9 cellular contexts compared by ENCODE assay signal in genomic region chr3:32686713-32687112, GRCh38. TPM values are rescaled to one million over a fixed set of nuclear protein-coding genes. Genes with fewer than 3 reads are reported as not detected.
DNase-seq lines count a peak whose midpoint lies in the region; ATAC-seq, FAIRE-seq and TF ChIP-seq lines count a peak whose summit lies in the region.
"Had no signal": no experiment of that assay in that cellular context is flagged by ENCODE, and none has a peak within 500 bp of the region (broad histone marks: within the 10 kb centered on the region; RNA-seq: fewer than 3 reads in every experiment).

No MANE protein-coding gene starts in this region.

- intact Hi-C loops in endothelial cell of umbilical vein (cut with micrococcal nuclease), result no loop called here

- H3K27me3 Mint-ChIP-seq in activated T-cell treated with anti-CD3 and anti-CD28 coated beads, Interleukin-2, amount 50 U/mL, for 4 hours (ENCODE audit: low read depth), result no peaks in the 10 kb centered on the region
- H3K27me3 Mint-ChIP-seq in progenitor cell of endocrine pancreas, result no peaks in the 10 kb centered on the region

- dilution Hi-C loops in endothelial cell of umbilical vein (cut with MboI; ENCODE audit: extremely low pct_ligation_motif_present, low sequenced_read_pairs), result no loop called here

- H3K4me1 ChIP-seq in OCI-LY1 (ENCODE audit: insufficient read depth, low read length, severe bottlenecking), result peaks cover 23% of the 10 kb centered on the region
- peaks cover 19% of the 10 kb centered on the region for H3K4me1 ChIP-seq in endothelial cell of umbilical vein (ENCODE audit: control insufficient read depth, extremely low read depth, insufficient read depth, low read length)

- peak overlapping the region; percentile 67 for H3K4me2 ChIP-seq in OCI-LY1 (ENCODE audit: low read length)
- peak overlapping the region; percentile 97 for H3K4me2 ChIP-seq in endothelial cell of umbilical vein (ENCODE audit: insufficient read depth, low read length)

- TF ChIP-seq CTCF in OCI-LY1 (IDR thresholded peaks at IDR 0.05; ENCODE audit: low read length) (no peak), endothelial cell of umbilical vein (IDR thresholded peaks at IDR 0.05; ENCODE audit: extremely low read depth in 1 of 2, insufficient read depth in 1 of 2, low read depth in 1 of 2, low read length in 2 of 2) (no peak), progenitor cell of endocrine pancreas (IDR thresholded peaks at IDR 0.05; ENCODE audit: unreplicated experiment) (no peak)

- POLR2A ChIA-PET in endothelial cell of umbilical vein (lab: Charles Lee), result no interaction called here

- no peaks in the 10 kb centered on the region for H3K9me2 ChIP-seq in OCI-LY1 (ENCODE audit: low read depth, low read length)

- peaks cover 32% of the 10 kb centered on the region for H3K4me1 Mint-ChIP-seq in activated T-cell treated with anti-CD3 and anti-CD28 coated beads, Interleukin-2, amount 50 U/mL, for 4 hours (ENCODE audit: low read depth)
- H3K4me1 Mint-ChIP-seq in progenitor cell of endocrine pancreas (ENCODE audit: low read depth), result peaks cover 16% of the 10 kb centered on the region

- no peak overlapping the region for H3K27ac Mint-ChIP-seq in progenitor cell of endocrine pancreas

- H2AFZ ChIP-seq in OCI-LY1 (ENCODE audit: low read length), result no peak overlapping the region
- H2AFZ ChIP-seq in endothelial cell of umbilical vein (ENCODE audit: low read depth, low read length), result no peak overlapping the region

- no peaks in the 10 kb centered on the region for H3K9me1 ChIP-seq in endothelial cell of umbilical vein (replicated peaks; ENCODE audit: control insufficient read depth, extremely low read depth, insufficient read depth, low read length)

- H4K20me1 ChIP-seq in OCI-LY1 (ENCODE audit: insufficient read depth, low read length) (no peaks in the 10 kb centered on the region), endothelial cell of umbilical vein (replicated peaks; ENCODE audit: control insufficient read depth, extremely low read depth, insufficient read depth, low read length) (peaks cover 3% of the 10 kb centered on the region)

- H3K36me3 Mint-ChIP-seq in activated T-cell treated with anti-CD3 and anti-CD28 coated beads, Interleukin-2, amount 50 U/mL, for 4 hours (ENCODE audit: insufficient read depth), result peaks cover 7% of the 10 kb centered on the region
- peaks cover 4% of the 10 kb centered on the region for H3K36me3 Mint-ChIP-seq in progenitor cell of endocrine pancreas (ENCODE audit: insufficient read depth)

- H3K9me3 Mint-ChIP-seq in activated T-cell treated with anti-CD3 and anti-CD28 coated beads, Interleukin-2, amount 50 U/mL, for 4 hours, result no peaks in the 10 kb centered on the region
- H3K9me3 Mint-ChIP-seq in progenitor cell of endocrine pancreas (ENCODE audit: low read depth), result no peaks in the 10 kb centered on the region

- no TSS peak for BruUV-seq in endothelial cell of umbilical vein (replicated peaks; lab: Mats Ljungman, UMichigan)

- DNase-seq in activated T-cell treated with anti-CD3 and anti-CD28 coated beads, Interleukin-2, amount 50 U/mL, for 4 hours, result no peak
- no peak for DNase-seq in activated T-cell treated with anti-CD3 and anti-CD28 coated beads, Interleukin-2, amount 50 U/mL, for 48 hours
- no peak for DNase-seq in endothelial cell of umbilical vein (ENCODE audit: low read depth, low spot score)
- no peak for DNase-seq in progenitor cell of endocrine pancreas (ENCODE audit: low spot score, unreplicated experiment)
- DNase-seq in midbrain (lab: John Stamatoyannopoulos, UW), result no peak
- no peak for DNase-seq in SW480 (ENCODE audit: low spot score)
- no peak for DNase-seq in NCI-H187 treated with DMSO at 0.1 percent for 48 hours (lab: John Stamatoyannopoulos, UW)
- DNase-seq: activated CD4-positive, alpha-beta T cell treated with anti-CD3 and anti-CD28 coated beads, Interleukin-2, amount 50 U/mL, for 48 hours had no signal

- CTCF ChIA-PET in endothelial cell of umbilical vein (lab: Charles Lee), result no interaction called here

- ATAC-seq in activated T-cell treated with anti-CD3 and anti-CD28 coated beads, Interleukin-2, amount 50 U/mL, for 4 hours, result no peak

- H3K4me3 ChIP-seq in OCI-LY1 (ENCODE audit: low read depth, low read length, poor library complexity, severe bottlenecking) (peak overlapping the region; percentile 84), endothelial cell of umbilical vein (replicated peaks in 1 of 3; ENCODE audit: insufficient read depth in 1 of 3, low read depth in 1 of 3, low read length in 3 of 3) (no peak overlapping the region)

- FAIRE-seq in endothelial cell of umbilical vein (lab: Jason Lieb, UNC), result no peak

- H3K36me3 ChIP-seq in OCI-LY1 (ENCODE audit: insufficient read depth, low read length) (peaks cover 16% of the 10 kb centered on the region; the same call in 1 of the 2 replicates), endothelial cell of umbilical vein (ENCODE audit: control insufficient read depth in 2 of 2, extremely low read depth in 1 of 2, insufficient read depth in 2 of 2, low read length in 2 of 2) (peaks cover 0 to 3% of the 10 kb centered on the region in 2 experiments)

- H3K27ac ChIP-seq in OCI-LY1 (ENCODE audit: low read depth, low read length, poor library complexity, severe bottlenecking) (peak overlapping the region; percentile 1), endothelial cell of umbilical vein (ENCODE audit: insufficient read depth, low read depth, low read length) (no peak overlapping the region)

- H3K9ac ChIP-seq in OCI-LY1 (ENCODE audit: low read length) (peak overlapping the region; percentile 84), endothelial cell of umbilical vein (replicated peaks; ENCODE audit: extremely low read depth, insufficient read depth, low read length) (no peak overlapping the region)

- H3K79me2 ChIP-seq in OCI-LY1 (ENCODE audit: insufficient read depth, low read length), result peaks cover 30% of the 10 kb centered on the region
- peaks cover 34% of the 10 kb centered on the region for H3K79me2 ChIP-seq in endothelial cell of umbilical vein (ENCODE audit: control insufficient read depth, insufficient read depth, low read length)

- H3K9me3 ChIP-seq in OCI-LY1 (ENCODE audit: low read length) (no peaks in the 10 kb centered on the region), endothelial cell of umbilical vein (replicated peaks; ENCODE audit: control insufficient read depth, insufficient read depth, low read length) (no peaks in the 10 kb centered on the region)

- H3K4me3 Mint-ChIP-seq in activated T-cell treated with anti-CD3 and anti-CD28 coated beads, Interleukin-2, amount 50 U/mL, for 4 hours, result peak overlapping the region; percentile 94
- H3K4me3 Mint-ChIP-seq in progenitor cell of endocrine pancreas (ENCODE audit: low read depth), result peak overlapping the region; percentile 88

- TF ChIP-seq POLR2A in endothelial cell of umbilical vein (IDR thresholded peaks at IDR 0.05; ENCODE audit: low read depth, low read length), result no peak

- H3K27me3 ChIP-seq in OCI-LY1 (ENCODE audit: insufficient read depth, low read length) (no peaks in the 10 kb centered on the region), endothelial cell of umbilical vein (ENCODE audit: control insufficient read depth in 2 of 2, insufficient read depth in 2 of 2, low read length in 2 of 2) (no peaks in the 10 kb centered on the region)

- H3F3A ChIP-seq in OCI-LY1 (ENCODE audit: insufficient read depth, low read length), result no peaks in the 10 kb centered on the region

TF ChIP-seq in endothelial cell of umbilical vein, 7 proteins besides CTCF, POLR2A, EP300 and RAD21:
- no peak for TF ChIP-seq GATA2 (IDR thresholded peaks at IDR 0.05; ENCODE audit: insufficient read depth, insufficient read length, low read depth, low read length)
- TF ChIP-seq JUN (IDR thresholded peaks at IDR 0.05; ENCODE audit: borderline replicate concordance, insufficient read depth, insufficient read length, low read depth), result no peak
- TF ChIP-seq MAX (IDR thresholded peaks at IDR 0.05; ENCODE audit: insufficient read depth, insufficient read length), result no peak
- no peak for TF ChIP-seq POLR2AphosphoS5 (IDR thresholded peaks at IDR 0.05; ENCODE audit: insufficient read depth, low read depth, low read length)
- TF ChIP-seq MYC (IDR thresholded peaks at IDR 0.05; ENCODE audit: low read depth, low read length), result no peak
- TF ChIP-seq FOS (IDR thresholded peaks at IDR 0.05; ENCODE audit: borderline replicate concordance, insufficient read depth, low read length), result no peak
- TF ChIP-seq EZH2 (IDR thresholded peaks at IDR 0.05; ENCODE audit: borderline replicate concordance, low read depth, low read length, severe bottlenecking), result no peak

RNA-seq across cellular contexts. Expression of gene CNOT10, which starts 1.7 kb away (rescaled TPM):
- total RNA-seq in activated T-cell treated with anti-CD3 and anti-CD28 coated beads, Interleukin-2, amount 50 U/mL, for 4 hours, result 10 to 100 TPM; 48.3 to 50.1 (median 48.6) TPM
- 28.6 and 34.2 TPM in 2 replicates for total RNA-seq in endothelial cell of umbilical vein
- 18.3 and 23.6 TPM in 2 replicates for polyA plus RNA-seq in endothelial cell of umbilical vein
- 26.1 and 29.3 TPM in 2 replicates for polyA plus RNA-seq in endothelial cell of umbilical vein (2011; cell fraction: cytosol; rRNA removed)
- polyA plus RNA-seq in endothelial cell of umbilical vein (2011; cell fraction: nucleus; rRNA removed), result 33.0 and 37.7 TPM in 2 replicates
- 13.7 and 15.1 TPM in 2 replicates for polyA plus RNA-seq in endothelial cell of umbilical vein (2012)
- polyA minus RNA-seq in endothelial cell of umbilical vein, result 12.9 and 15.3 TPM in 2 replicates
- polyA minus RNA-seq in endothelial cell of umbilical vein (2011; cell fraction: cytosol; rRNA and poly(A)+ RNA removed), result 32.3 TPM
- 18.4 and 21.3 TPM in 2 replicates for polyA minus RNA-seq in endothelial cell of umbilical vein (2011; cell fraction: nucleus; rRNA and poly(A)+ RNA removed)
- total RNA-seq in progenitor cell of endocrine pancreas, result 48.8 and 52.5 TPM in 2 replicates
